Comparison of ENCODE assay signal across 1 cellular context in the genomic region with DNA sequence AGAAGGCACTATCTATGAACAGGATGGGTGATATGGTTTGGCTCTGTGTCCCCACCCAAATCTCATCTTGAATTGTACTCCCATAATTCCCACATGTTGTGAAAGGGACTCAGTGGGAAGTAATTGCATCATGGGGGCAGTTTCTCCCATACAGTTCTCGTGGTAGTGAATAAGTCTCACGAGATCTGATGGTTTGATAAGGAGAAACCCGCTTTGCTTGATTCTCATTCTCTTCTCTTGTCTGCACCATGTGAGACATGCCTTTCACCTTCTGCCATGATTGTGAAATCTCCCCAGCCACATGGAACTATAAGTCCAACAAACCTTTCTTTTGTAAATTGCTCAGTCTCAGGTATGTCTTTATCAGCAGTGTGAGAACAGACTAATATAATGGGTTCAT.
TF ChIP-seq lines count a peak whose summit lies in the region.

No MANE protein-coding gene starts in this region.

TF ChIP-seq in HepG2, 621 proteins besides CTCF, POLR2A, EP300 and RAD21:
- TF ChIP-seq CEBPB (IDR thresholded peaks at IDR 0.05; ENCODE audit: borderline replicate concordance, low read depth, low read length) = peak; percentile 62
